17 cellular contexts compared by ENCODE assay signal in the genomic region with DNA sequence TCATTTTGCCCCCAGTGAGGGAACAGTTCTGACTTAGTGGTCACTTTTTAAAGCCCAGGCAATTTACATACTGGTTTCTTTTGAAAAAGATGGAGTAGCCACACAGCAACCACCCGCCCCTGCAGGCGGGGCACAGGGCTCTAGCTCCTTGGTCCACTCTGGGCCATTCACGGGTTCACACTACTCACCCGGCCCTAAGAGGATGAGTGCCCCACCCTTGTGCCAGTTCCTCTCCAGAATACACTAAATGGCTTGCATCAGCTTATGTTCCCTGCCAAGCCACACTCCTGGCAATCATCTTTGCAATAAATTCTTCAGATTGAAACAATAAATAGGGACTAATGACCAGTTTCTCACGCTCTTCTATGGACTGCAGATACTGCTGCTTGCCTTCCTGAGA. TPM values are rescaled to one million over a fixed set of nuclear protein-coding genes. Genes with fewer than 3 reads are reported as not detected.
DNase-seq lines count a peak whose midpoint lies in the region; ATAC-seq and TF ChIP-seq lines count a peak whose summit lies in the region.
"Had no signal": no experiment of that assay in that cellular context is flagged by ENCODE, and none has a peak within 500 bp of the region (broad histone marks: within the 10 kb centered on the region; RNA-seq: fewer than 3 reads in every experiment).

No MANE protein-coding gene starts in this region.

- no peaks in the 10 kb centered on the region for H3K9me2 ChIP-seq in HCT116 (ENCODE audit: insufficient read depth)

- TF ChIP-seq CTCF in AG10803 (conservative IDR thresholded peaks at IDR 0.05; ENCODE audit: low read length) (no peak), HCT116 (IDR thresholded peaks at IDR 0.05 in 2 of 3, conservative IDR thresholded peaks at IDR 0.05 in 1 of 3; ENCODE audit: borderline replicate concordance in 1 of 3, insufficient read depth in 1 of 3, low read depth in 2 of 3, low read length in 2 of 3) (no peak), neural progenitor cell (IDR thresholded peaks at IDR 0.05) (no peak), osteoblast (IDR thresholded peaks at IDR 0.05; ENCODE audit: extremely low read depth, low read depth, low read length) (no peak)

- intact Hi-C loops in HCT116 (cut with micrococcal nuclease), result no loop called here

- no peak overlapping the region for H3K9ac ChIP-seq in HCT116 (ENCODE audit: low read length)
- H3K9ac ChIP-seq in neural progenitor cell, result no peak overlapping the region

- H3K27ac Mint-ChIP-seq in neural progenitor cell, result peak overlapping the region; percentile 42
- H3K27ac Mint-ChIP-seq in effector memory CD8-positive, alpha-beta T cell, result no peak overlapping the region
- H3K27ac Mint-ChIP-seq: activated CD4-positive, alpha-beta memory T cell treated with anti-CD3 and anti-CD28 coated beads for 36 hours; activated naive CD8-positive, alpha-beta T cell treated with anti-CD3 and anti-CD28 coated beads, Interleukin-2, amount 10 ng/mL, durations not matched to agents 7 days and 5 days; activated T-helper 1 cell treated with anti-CD3 and anti-CD28 coated beads, Interleukin-12 subunit alpha, Interleukin-12 subunit beta, Interleukin-2, Interleukin-4 antibody, amounts not matched to agents 30 ng/mL and 10 ng/mL and 1 ng/mL, durations not matched to agents 14 hours and 24 hours and 36 hours; natural killer cell had no signal

- no peaks in the 10 kb centered on the region; the same call in 1 of the 2 replicates for H4K20me1 ChIP-seq in HCT116 (ENCODE audit: insufficient read depth)
- H4K20me1 ChIP-seq in neural progenitor cell (ENCODE audit: low read depth), result no peaks in the 10 kb centered on the region
- H4K20me1 ChIP-seq in osteoblast (ENCODE audit: insufficient read depth, low read length), result peaks cover under 1% of the 10 kb centered on the region

- 0 out of 2 replicates have a peak, but pooled peaks cover 6% of the 10 kb centered on the region for H3K79me2 ChIP-seq in HCT116 (ENCODE audit: insufficient read depth, low read length)
- H3K79me2 ChIP-seq in neural progenitor cell (ENCODE audit: low read depth), result no peaks in the 10 kb centered on the region
- H3K79me2 ChIP-seq in osteoblast (ENCODE audit: insufficient read depth, low read length), result peaks cover 3% of the 10 kb centered on the region

- H3K4me3 Mint-ChIP-seq in neural progenitor cell, result no peak overlapping the region
- H3K4me3 Mint-ChIP-seq in effector memory CD8-positive, alpha-beta T cell, result no peak overlapping the region
- H3K4me3 Mint-ChIP-seq: activated CD4-positive, alpha-beta memory T cell treated with anti-CD3 and anti-CD28 coated beads for 36 hours; activated naive CD8-positive, alpha-beta T cell treated with anti-CD3 and anti-CD28 coated beads, Interleukin-2, amount 10 ng/mL, durations not matched to agents 7 days and 5 days; activated T-helper 1 cell treated with anti-CD3 and anti-CD28 coated beads, Interleukin-12 subunit alpha, Interleukin-12 subunit beta, Interleukin-2, Interleukin-4 antibody, amounts not matched to agents 30 ng/mL and 10 ng/mL and 1 ng/mL, durations not matched to agents 14 hours and 24 hours and 36 hours; natural killer cell had no signal

- H3K9me3 ChIP-seq in HCT116 (ENCODE audit: control insufficient read depth in 1 of 2, insufficient read depth in 1 of 2, low read depth in 1 of 2, low read length in 2 of 2) (no peaks in the 10 kb centered on the region), neural progenitor cell (ENCODE audit: low read depth) (no peaks in the 10 kb centered on the region), osteoblast (ENCODE audit: low read depth, low read length) (no peaks in the 10 kb centered on the region)
- H3K9me3 ChIP-seq: Peyer's patch had no signal

- RAD21 ChIA-PET in HCT116 (lab: Charles Lee; ENCODE audit: low non-redundant PET in 1 of 2, low total read pairs in 2 of 2, uncharacterized antibody in 2 of 2, unreplicated experiment in 2 of 2), result no interaction called here

- CTCF ChIA-PET in HCT116 (lab: Charles Lee), result no interaction called here

- H3K9me3 Mint-ChIP-seq in neural progenitor cell, result no peaks in the 10 kb centered on the region
- H3K9me3 Mint-ChIP-seq in effector memory CD8-positive, alpha-beta T cell, result no peaks in the 10 kb centered on the region
- H3K9me3 Mint-ChIP-seq: activated CD4-positive, alpha-beta memory T cell treated with anti-CD3 and anti-CD28 coated beads for 36 hours; activated naive CD8-positive, alpha-beta T cell treated with anti-CD3 and anti-CD28 coated beads, Interleukin-2, amount 10 ng/mL, durations not matched to agents 7 days and 5 days; activated T-helper 1 cell treated with anti-CD3 and anti-CD28 coated beads, Interleukin-12 subunit alpha, Interleukin-12 subunit beta, Interleukin-2, Interleukin-4 antibody, amounts not matched to agents 30 ng/mL and 10 ng/mL and 1 ng/mL, durations not matched to agents 14 hours and 24 hours and 36 hours; natural killer cell had no signal

- H2AFZ ChIP-seq in HCT116 (ENCODE audit: low read depth, low read length, poor library complexity, severe bottlenecking), result no peak overlapping the region
- no peak overlapping the region for H2AFZ ChIP-seq in neural progenitor cell (replicated peaks)
- H2AFZ ChIP-seq in osteoblast (ENCODE audit: low read length), result no peak overlapping the region

- H3K4me3 ChIP-seq in AG10803 (ENCODE audit: low read length) (no peak overlapping the region), HCT116 (replicated peaks in 1 of 2; ENCODE audit: low read depth in 1 of 2, low read length in 2 of 2) (no peak overlapping the region), neural progenitor cell (no peak overlapping the region), osteoblast (ENCODE audit: insufficient read depth, low read length) (no peak overlapping the region)
- H3K4me3 ChIP-seq: Peyer's patch had no signal

- TF ChIP-seq POLR2A in HCT116 (IDR thresholded peaks at IDR 0.05; ENCODE audit: borderline replicate concordance, extremely low read depth, insufficient read depth, insufficient read length), result no peak

- DNase-seq in AG10803 (ENCODE audit: low read depth), result peak; percentile 91
- DNase-seq in HCT116 (ENCODE audit: low read depth, low spot score), result no peak
- no peak for DNase-seq in neural progenitor cell (ENCODE audit: low spot score)
- DNase-seq in effector memory CD8-positive, alpha-beta T cell, result no peak
- DNase-seq in osteoblast (ENCODE audit: insufficient read length, low spot score, missing footprints), result no peak
- no peak for DNase-seq in A172 (ENCODE audit: low spot score)
- no peak for DNase-seq in HT-29 (ENCODE audit: low spot score)
- DNase-seq: activated CD4-positive, alpha-beta memory T cell treated with anti-CD3 and anti-CD28 coated beads for 36 hours; activated naive CD8-positive, alpha-beta T cell treated with anti-CD3 and anti-CD28 coated beads, Interleukin-2, amount 10 ng/mL, durations not matched to agents 7 days and 5 days; AML-193; DMS 273 treated with DMSO at 0.1 percent for 48 hours; left cardiac atrium; natural killer cell; NCI-H2107; Peyer's patch had no signal

- H3K27ac ChIP-seq in HCT116 (ENCODE audit: low read depth, low read length) (no peak overlapping the region), neural progenitor cell (no peak overlapping the region), osteoblast (ENCODE audit: low read depth, low read length) (no peak overlapping the region)
- H3K27ac ChIP-seq: Peyer's patch had no signal

- peaks cover 20% of the 10 kb centered on the region for H3K4me1 Mint-ChIP-seq in neural progenitor cell
- H3K4me1 Mint-ChIP-seq in effector memory CD8-positive, alpha-beta T cell (ENCODE audit: low read depth in 2 of 2), result no peaks in the 10 kb centered on the region

- H3F3A ChIP-seq in neural progenitor cell (ENCODE audit: low read depth), result peaks cover 21% of the 10 kb centered on the region

- H3K27me3 Mint-ChIP-seq in neural progenitor cell (ENCODE audit: insufficient read depth, low read depth), result peaks cover 3% of the 10 kb centered on the region
- H3K27me3 Mint-ChIP-seq in effector memory CD8-positive, alpha-beta T cell, result no peaks in the 10 kb centered on the region
- H3K27me3 Mint-ChIP-seq: activated CD4-positive, alpha-beta memory T cell treated with anti-CD3 and anti-CD28 coated beads for 36 hours; activated naive CD8-positive, alpha-beta T cell treated with anti-CD3 and anti-CD28 coated beads, Interleukin-2, amount 10 ng/mL, durations not matched to agents 7 days and 5 days had no signal

- H3K36me3 ChIP-seq in HCT116 (ENCODE audit: control insufficient read depth in 1 of 2, insufficient read depth in 2 of 2, low read length in 2 of 2), result peaks cover 31 to 57% of the 10 kb centered on the region in 2 experiments
- H3K36me3 ChIP-seq in neural progenitor cell, result no peaks in the 10 kb centered on the region
- H3K36me3 ChIP-seq in osteoblast (ENCODE audit: insufficient read depth, low read length), result peaks cover 78% of the 10 kb centered on the region

- H3K36me3 Mint-ChIP-seq in neural progenitor cell, result peaks cover 15% of the 10 kb centered on the region
- peaks cover 76% of the 10 kb centered on the region for H3K36me3 Mint-ChIP-seq in effector memory CD8-positive, alpha-beta T cell (ENCODE audit: insufficient read depth)

- H3K4me1 ChIP-seq in HCT116 (ENCODE audit: control insufficient read depth in 1 of 2, insufficient read depth in 2 of 2, low read length in 2 of 2), result no peaks in the 10 kb centered on the region
- H3K4me1 ChIP-seq in neural progenitor cell, result peaks cover 19% of the 10 kb centered on the region
- H3K4me1 ChIP-seq in osteoblast (ENCODE audit: insufficient read depth, low read length), result no peaks in the 10 kb centered on the region
- H3K4me1 ChIP-seq: Peyer's patch had no signal

- H3K27me3 ChIP-seq in HCT116 (ENCODE audit: insufficient read depth, low read length) (no peaks in the 10 kb centered on the region), neural progenitor cell (no peaks in the 10 kb centered on the region), osteoblast (ENCODE audit: insufficient read depth, low read length) (no peaks in the 10 kb centered on the region)
- H3K27me3 ChIP-seq: Peyer's patch had no signal

- ATAC-seq in HCT116, result 0 out of 2 replicates have a peak, but pooled peaks have one; percentile 38
- ATAC-seq in esophagus mucosa, result peak; percentile 61
- no peak for ATAC-seq in effector memory CD8-positive, alpha-beta T cell (replicated peaks)
- ATAC-seq: natural killer cell had no signal

- POLR2A ChIA-PET in HCT116 (lab: Charles Lee), result no interaction called here

- no peak for TF ChIP-seq RAD21 in HCT116 (IDR thresholded peaks at IDR 0.05; ENCODE audit: low read depth)

- H3K4me2 ChIP-seq in HCT116 (ENCODE audit: low read length), result no peak overlapping the region
- no peak overlapping the region for H3K4me2 ChIP-seq in neural progenitor cell
- H3K4me2 ChIP-seq in osteoblast (ENCODE audit: insufficient read depth, low read length), result no peak overlapping the region

- no TSS peak for BruUV-seq in HCT116 (replicated peaks; lab: Mats Ljungman, UMichigan)

RNA-seq across cellular contexts. Expression of gene ATP13A2, which starts 15.7 kb away (rescaled TPM):
- total RNA-seq in HCT116 (2021; ENCODE audit: unreplicated experiment) (60.5 TPM), esophagus mucosa (21.5 TPM), neural progenitor cell (ENCODE audit: low replicate concordance) (18.8 and 46.6 TPM in 2 replicates), osteoblast (30.6 and 34.4 TPM in 2 replicates)
- 74.0 and 75.2 TPM in 2 replicates for polyA plus RNA-seq in HCT116 (2012)
- total RNA-seq in A172 (2014; rRNA removed; shearing (Covaris generic)), result 39.9 and 57.7 TPM in 2 replicates
- 82.3 and 114 TPM in 2 replicates for total RNA-seq in HT-29 (2014; rRNA removed; shearing (Covaris generic))

RNA-seq across cellular contexts. Expression of gene SDHB, which starts 26.4 kb away (rescaled TPM):
- 159 TPM for total RNA-seq in HCT116 (2021; ENCODE audit: unreplicated experiment)
- polyA plus RNA-seq in HCT116 (2012), result 124 and 164 TPM in 2 replicates
- 84.5 TPM for total RNA-seq in esophagus mucosa
- total RNA-seq in neural progenitor cell (ENCODE audit: low replicate concordance), result 53.8 and 61.2 TPM in 2 replicates
- total RNA-seq in osteoblast, result 87.6 and 87.8 TPM in 2 replicates
- total RNA-seq in A172 (2014; rRNA removed; shearing (Covaris generic)), result 186 and 241 TPM in 2 replicates
- 145 and 157 TPM in 2 replicates for total RNA-seq in HT-29 (2014; rRNA removed; shearing (Covaris generic))

RNA-seq across cellular contexts. Expression of gene MFAP2, which starts 47.0 kb away (rescaled TPM):
- 63.1 TPM for total RNA-seq in HCT116 (2021; ENCODE audit: unreplicated experiment)
- 81.1 and 81.3 TPM in 2 replicates for polyA plus RNA-seq in HCT116 (2012)
- 5.3 TPM for total RNA-seq in esophagus mucosa
- total RNA-seq in neural progenitor cell (ENCODE audit: low replicate concordance), result 68.8 and 160 TPM in 2 replicates
- total RNA-seq in osteoblast, result 61.2 and 72.2 TPM in 2 replicates
- 0.41 TPM in 1 of 2 replicates, not detected in the other for total RNA-seq in A172 (2014; rRNA removed; shearing (Covaris generic))
- total RNA-seq in HT-29 (2014; rRNA removed; shearing (Covaris generic)), result 0.08 and 0.33 TPM in 2 replicates
- total RNA-seq: activated CD4-positive, alpha-beta memory T cell treated with anti-CD3 and anti-CD28 coated beads for 36 hours; activated naive CD8-positive, alpha-beta T cell treated with anti-CD3 and anti-CD28 coated beads, Interleukin-2, amount 10 ng/mL, durations not matched to agents 7 days and 5 days; activated T-helper 1 cell treated with anti-CD3 and anti-CD28 coated beads, Interleukin-12 subunit alpha, Interleukin-12 subunit beta, Interleukin-2, Interleukin-4 antibody, amounts not matched to agents 30 ng/mL and 10 ng/mL and 1 ng/mL, durations not matched to agents 14 hours and 24 hours and 36 hours had no signal
